In the genomic region with DNA sequence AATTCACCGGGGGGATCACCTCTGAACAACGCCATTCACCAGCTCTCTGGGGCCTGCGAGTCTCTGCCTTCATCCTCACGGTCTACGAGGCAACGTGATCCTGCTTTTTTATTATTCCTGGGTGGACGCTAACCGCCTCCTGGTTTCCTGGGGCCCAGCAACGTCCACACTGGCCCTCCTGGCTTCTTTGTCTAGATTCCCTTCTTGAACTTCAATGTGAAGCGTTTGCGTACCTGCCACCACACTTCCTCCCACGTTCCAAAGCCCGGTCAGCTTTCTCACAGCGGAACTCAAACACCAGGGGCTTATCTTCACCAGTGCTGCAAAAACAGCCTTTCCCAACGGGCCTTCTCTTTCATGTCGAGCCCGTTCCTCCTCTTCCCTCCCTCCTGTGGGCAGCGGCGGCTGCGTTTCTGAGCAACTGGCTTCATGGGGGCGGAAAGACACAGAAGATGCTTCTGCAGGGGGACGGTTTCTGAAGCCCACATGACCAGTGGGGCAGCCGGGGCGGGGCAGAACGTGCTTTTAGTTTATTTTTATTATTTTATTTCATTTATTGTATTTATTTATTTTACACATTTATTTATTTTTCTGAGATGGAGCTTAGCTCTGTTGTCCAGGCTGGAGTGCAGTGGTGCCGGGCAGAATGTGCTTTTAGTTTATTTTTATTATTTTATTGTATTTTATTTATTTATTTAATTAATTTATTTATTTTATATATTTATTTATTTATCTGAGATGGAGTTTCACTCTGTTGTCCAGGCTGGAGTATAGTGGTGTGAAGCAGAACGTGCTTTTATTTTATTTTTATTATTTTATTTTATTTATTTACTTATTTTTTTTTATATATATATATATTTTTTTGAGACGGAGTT, we compare ENCODE assay signal across 23 cellular contexts.
DNase-seq lines count a peak whose midpoint lies in the region; ATAC-seq, FAIRE-seq and TF ChIP-seq lines count a peak whose summit lies in the region.
"Had no signal": no experiment of that assay in that cellular context is flagged by ENCODE, and none has a peak within 500 bp of the region (broad histone marks: within the 10 kb centered on the region; RNA-seq: fewer than 3 reads in every experiment).

No MANE protein-coding gene starts in this region.

- H3K4me1 Mint-ChIP-seq in activated CD8-positive, alpha-beta memory T cell treated with anti-CD3 and anti-CD28 coated beads, Interleukin-2, amount 10 ng/mL, durations not matched to agents 7 days and 5 days = no peaks in the 10 kb centered on the region
- peaks cover 30% of the 10 kb centered on the region for H3K4me1 Mint-ChIP-seq in nephron progenitor cell
- no peaks in the 10 kb centered on the region for H3K4me1 Mint-ChIP-seq in effector memory CD8-positive, alpha-beta T cell (ENCODE audit: low read depth in 2 of 2)
- H3K4me1 Mint-ChIP-seq: CD4-positive, alpha-beta memory T cell had no signal

- no peak for ATAC-seq in activated CD8-positive, alpha-beta memory T cell treated with anti-CD3 and anti-CD28 coated beads, Interleukin-2, amount 10 ng/mL, durations not matched to agents 7 days and 5 days
- ATAC-seq in effector memory CD8-positive, alpha-beta T cell (replicated peaks) = no peak
- ATAC-seq in HG03039 (IDR thresholded peaks at IDR 0.05; ENCODE audit: unreplicated experiment) = no peak
- ATAC-seq: HepG2 had no signal

- no peak overlapping the region for H3K4me3 Mint-ChIP-seq in activated CD8-positive, alpha-beta memory T cell treated with anti-CD3 and anti-CD28 coated beads, Interleukin-2, amount 10 ng/mL, durations not matched to agents 7 days and 5 days
- peak overlapping the region; percentile 33 for H3K4me3 Mint-ChIP-seq in nephron progenitor cell
- H3K4me3 Mint-ChIP-seq in effector memory CD8-positive, alpha-beta T cell = no peak overlapping the region
- H3K4me3 Mint-ChIP-seq: CD4-positive, alpha-beta memory T cell had no signal

- peaks cover 0 to 3% (median 0%) of the 10 kb centered on the region in 8 donors for H3K9me3 ChIP-seq in spleen
- H3K9me3 ChIP-seq: BLaER1 treated with 17β-estradiol and CSF1 and Interleukin-3, amounts not matched to agents 10 nM and 100 nM had no signal

- no peak for FAIRE-seq in HTR-8/SVneo (lab: Jason Lieb, UNC)
- FAIRE-seq: GM18507, HepG2 had no signal

- H3K9me3 Mint-ChIP-seq in activated CD8-positive, alpha-beta memory T cell treated with anti-CD3 and anti-CD28 coated beads, Interleukin-2, amount 10 ng/mL, durations not matched to agents 7 days and 5 days (ENCODE audit: low read depth) = no peaks in the 10 kb centered on the region
- no peaks in the 10 kb centered on the region for H3K9me3 Mint-ChIP-seq in nephron progenitor cell
- H3K9me3 Mint-ChIP-seq in effector memory CD8-positive, alpha-beta T cell = peaks cover 0 to 4% of the 10 kb centered on the region in 2 donors
- H3K9me3 Mint-ChIP-seq: CD4-positive, alpha-beta memory T cell had no signal

- H3K27ac ChIP-seq in spleen = no peak overlapping the region
- H3K27ac ChIP-seq: BLaER1 treated with 17β-estradiol and CSF1 and Interleukin-3, amounts not matched to agents 10 nM and 100 nM; RWPE1 had no signal

- intact Hi-C loops in spleen (cut with DNase I; ENCODE audit: low total_unique reads) = no loop called here

- 69 to 84% (median 76%) methylated on average over 28 of the region's 28 CpGs for WGBS in spleen, 5 donors

- no peaks in the 10 kb centered on the region for H3K27me3 Mint-ChIP-seq in activated CD8-positive, alpha-beta memory T cell treated with anti-CD3 and anti-CD28 coated beads, Interleukin-2, amount 10 ng/mL, durations not matched to agents 7 days and 5 days
- peaks cover 29% of the 10 kb centered on the region for H3K27me3 Mint-ChIP-seq in nephron progenitor cell (ENCODE audit: low read depth, poor library complexity)
- no peaks in the 10 kb centered on the region for H3K27me3 Mint-ChIP-seq in effector memory CD8-positive, alpha-beta T cell

- no peaks in the 10 kb centered on the region for H3K4me1 ChIP-seq in spleen
- H3K4me1 ChIP-seq: BLaER1 treated with 17β-estradiol and CSF1 and Interleukin-3, amounts not matched to agents 10 nM and 100 nM had no signal

- no peak overlapping the region for H3K4me3 ChIP-seq in spleen
- H3K4me3 ChIP-seq: BLaER1 treated with 17β-estradiol and CSF1 and Interleukin-3, amounts not matched to agents 10 nM and 100 nM had no signal

- CTCF ChIA-PET in activated CD8-positive, alpha-beta memory T cell treated with anti-CD3 and anti-CD28 coated beads, Interleukin-2, amount 10 ng/mL, durations not matched to agents 7 days and 5 days (lab: Charles Lee) = no interaction called here

- peaks cover 0 to 23% (median 3%) of the 10 kb centered on the region in 7 donors for H3K27me3 ChIP-seq in spleen (replicated peaks in 1 of 7)

- DNase-seq in activated CD8-positive, alpha-beta memory T cell treated with anti-CD3 and anti-CD28 coated beads, Interleukin-2, amount 10 ng/mL, durations not matched to agents 7 days and 5 days = peak; percentile 18
- no peak for DNase-seq in activated CD8-positive, alpha-beta memory T cell treated with anti-CD3 and anti-CD28 coated beads, Interleukin-2, amount 50 U/mL, for 4 hours
- DNase-seq in ecto neural progenitor cell (ENCODE audit: low spot score) = peak; percentile 39
- no peak for DNase-seq in nephron progenitor cell
- DNase-seq in spleen = peak; percentile 60
- no peak for DNase-seq in effector memory CD8-positive, alpha-beta T cell
- DNase-seq in HTR-8/SVneo (ENCODE audit: insufficient read length, low spot score) = no peak
- DNase-seq: 8988T; CD4-positive, alpha-beta memory T cell; DND-41; GOT3; KG1; NCI-H1105; NCI-H146; NCI-H2029; NCI-H226; NCI-H510A treated with DMSO at 0.1 percent for 48 hours; NCI-H748 treated with DMSO at 0.1 percent for 48 hours had no signal

- no peak overlapping the region for H3K27ac Mint-ChIP-seq in activated CD8-positive, alpha-beta memory T cell treated with anti-CD3 and anti-CD28 coated beads, Interleukin-2, amount 10 ng/mL, durations not matched to agents 7 days and 5 days
- peak overlapping the region; percentile 93 for H3K27ac Mint-ChIP-seq in nephron progenitor cell
- no peak overlapping the region for H3K27ac Mint-ChIP-seq in effector memory CD8-positive, alpha-beta T cell
- H3K27ac Mint-ChIP-seq: CD4-positive, alpha-beta memory T cell had no signal

- H3K36me3 Mint-ChIP-seq in activated CD8-positive, alpha-beta memory T cell treated with anti-CD3 and anti-CD28 coated beads, Interleukin-2, amount 10 ng/mL, durations not matched to agents 7 days and 5 days = no peaks in the 10 kb centered on the region
- H3K36me3 Mint-ChIP-seq in nephron progenitor cell (ENCODE audit: low read depth) = no peaks in the 10 kb centered on the region
- H3K36me3 Mint-ChIP-seq in effector memory CD8-positive, alpha-beta T cell (ENCODE audit: insufficient read depth) = peaks cover 2% of the 10 kb centered on the region
- H3K36me3 Mint-ChIP-seq: CD4-positive, alpha-beta memory T cell had no signal

- no peak for TF ChIP-seq POLR2A in spleen (IDR thresholded peaks at IDR 0.05)

- TF ChIP-seq CTCF in nephron progenitor cell (IDR thresholded peaks at IDR 0.05) (no peak), spleen (IDR thresholded peaks at IDR 0.05 in 8 of 11, conservative IDR thresholded peaks at IDR 0.05 in 3 of 11) (no peak)

- no peaks in the 10 kb centered on the region for H3K36me3 ChIP-seq in spleen
- H3K36me3 ChIP-seq: BLaER1 treated with 17β-estradiol and CSF1 and Interleukin-3, amounts not matched to agents 10 nM and 100 nM had no signal

Comparison
In these comparisons a context has a peak if more than half of its experiments do, and no peak if none do; other contexts are left out.
1. DNase-seq: peak in activated CD8-positive, alpha-beta memory T cell treated with anti-CD3 and anti-CD28 coated beads, Interleukin-2, amount 10 ng/mL, durations not matched to agents 7 days and 5 days (single experiment), ecto neural progenitor cell (single experiment) and spleen (single experiment); none in activated CD8-positive, alpha-beta memory T cell treated with anti-CD3 and anti-CD28 coated beads, Interleukin-2, amount 50 U/mL, for 4 hours (single experiment), nephron progenitor cell (single experiment), effector memory CD8-positive, alpha-beta T cell (0 of 3) and HTR-8/SVneo (single experiment).